ENCODE assay signal across 8 cellular contexts in the genomic region with DNA sequence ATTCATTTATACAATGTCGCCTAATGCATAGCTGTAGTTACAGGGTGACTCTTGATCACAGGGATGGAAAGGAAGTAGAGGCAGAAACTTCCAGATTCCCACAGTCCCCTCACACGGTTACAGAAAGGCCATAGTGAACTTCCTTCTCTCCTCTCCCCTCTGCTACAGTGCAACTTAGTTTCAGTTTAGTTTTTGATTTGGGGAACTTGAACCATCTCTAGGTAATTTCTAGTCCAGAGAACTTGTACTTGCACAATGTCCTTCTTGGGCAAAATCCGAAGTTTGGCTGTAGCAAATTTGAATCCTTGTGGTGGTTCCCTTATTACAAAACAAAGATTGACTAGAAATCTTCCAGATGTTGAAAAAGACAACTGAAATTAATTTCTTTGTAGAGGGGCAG. TPM values are rescaled to one million over a fixed set of nuclear protein-coding genes. Genes with fewer than 3 reads are reported as not detected.
DNase-seq lines count a peak whose midpoint lies in the region; ATAC-seq and TF ChIP-seq lines count a peak whose summit lies in the region.

No MANE protein-coding gene starts in this region.

- no peak for TF ChIP-seq POLR2A in vagina (IDR thresholded peaks at IDR 0.05)

- peaks cover 13% of the 10 kb centered on the region for H3K36me3 Mint-ChIP-seq in activated CD8-positive, alpha-beta T cell treated with anti-CD3 and anti-CD28 coated beads, Interleukin-2, amount 10 ng/mL, durations not matched to agents 7 days and 5 days (ENCODE audit: low read depth)
- peaks cover 5% of the 10 kb centered on the region for H3K36me3 Mint-ChIP-seq in memory B cell

- H3K27ac ChIP-seq in heart right ventricle = peak overlapping the region in 7 of 10 donors; percentile 89 to 98 (median 94)
- peak overlapping the region; percentile 94 for H3K27ac ChIP-seq in vagina

- H3K9me3 Mint-ChIP-seq in activated CD8-positive, alpha-beta T cell treated with anti-CD3 and anti-CD28 coated beads, Interleukin-2, amount 10 ng/mL, durations not matched to agents 7 days and 5 days (ENCODE audit: insufficient read depth) = no peaks in the 10 kb centered on the region
- H3K9me3 Mint-ChIP-seq in memory B cell = no peaks in the 10 kb centered on the region

- H3K27me3 Mint-ChIP-seq in activated CD8-positive, alpha-beta T cell treated with anti-CD3 and anti-CD28 coated beads, Interleukin-2, amount 10 ng/mL, durations not matched to agents 7 days and 5 days (ENCODE audit: low read depth) = no peaks in the 10 kb centered on the region
- H3K27me3 Mint-ChIP-seq in memory B cell = peaks cover 5% of the 10 kb centered on the region

- TF ChIP-seq CTCF in heart right ventricle (IDR thresholded peaks at IDR 0.05) = no peak
- TF ChIP-seq CTCF in vagina (IDR thresholded peaks at IDR 0.05) = no peak

- H3K4me3 Mint-ChIP-seq in activated CD8-positive, alpha-beta T cell treated with anti-CD3 and anti-CD28 coated beads, Interleukin-2, amount 10 ng/mL, durations not matched to agents 7 days and 5 days = peak overlapping the region; percentile 93
- peak overlapping the region; percentile 95 for H3K4me3 Mint-ChIP-seq in memory B cell

- WGBS in heart right ventricle, 2 donors = 85 to 89% methylated on average over 3 of the region's 3 CpGs

- peaks cover 33% of the 10 kb centered on the region for H3K4me1 Mint-ChIP-seq in activated CD8-positive, alpha-beta T cell treated with anti-CD3 and anti-CD28 coated beads, Interleukin-2, amount 10 ng/mL, durations not matched to agents 7 days and 5 days (ENCODE audit: low read depth)
- H3K4me1 Mint-ChIP-seq in memory B cell = peaks cover 30% of the 10 kb centered on the region

- peaks cover 0 to 25% (median 20%) of the 10 kb centered on the region in 9 donors for H3K4me1 ChIP-seq in heart right ventricle
- peaks cover 26% of the 10 kb centered on the region for H3K4me1 ChIP-seq in vagina

- H3K9me3 ChIP-seq in heart right ventricle (no peaks in the 10 kb centered on the region), vagina (no peaks in the 10 kb centered on the region)

- intact Hi-C loops in heart right ventricle (cut with DNase I) = loop anchor here in 7 of 10 donors (5.0 to 10.0 kb wide), 7 partner anchors 96 to 346 kb away; a partner anchor contains a TSS
- intact Hi-C loops in left ventricle myocardium superior (cut with micrococcal nuclease) = no loop called here
- intact Hi-C loops in vagina (cut with DNase I) = no loop called here

- H3K4me3 ChIP-seq in heart right ventricle (peak overlapping the region in 4 of 10 donors; percentile 91 to 100 (median 94)), vagina (peak overlapping the region in 1 of 2 donors; percentile 92)

- peaks cover 0 to 17% (median 0%) of the 10 kb centered on the region in 9 donors for H3K36me3 ChIP-seq in heart right ventricle
- H3K36me3 ChIP-seq in vagina = peaks cover 0 to 8% of the 10 kb centered on the region in 2 donors

- POLR2A ChIA-PET in activated CD8-positive, alpha-beta T cell treated with anti-CD3 and anti-CD28 coated beads, Interleukin-2, amount 10 ng/mL, durations not matched to agents 7 days and 5 days (lab: Charles Lee) = interaction anchor here (2.0 kb wide), 1 partner anchor 11 kb away, joined by 5 read pairs; no protein-coding TSS in a partner anchor

- H3K27me3 ChIP-seq in heart right ventricle (no peaks in the 10 kb centered on the region), vagina (no peaks in the 10 kb centered on the region)

- CTCF ChIA-PET in activated CD8-positive, alpha-beta T cell treated with anti-CD3 and anti-CD28 coated beads, Interleukin-2, amount 10 ng/mL, durations not matched to agents 7 days and 5 days (lab: Charles Lee) = interaction anchor here (1.0 kb wide), 1 partner anchor 17 kb away, joined by 3 read pairs; no protein-coding TSS in a partner anchor

- H3K27ac Mint-ChIP-seq in activated CD8-positive, alpha-beta T cell treated with anti-CD3 and anti-CD28 coated beads, Interleukin-2, amount 10 ng/mL, durations not matched to agents 7 days and 5 days = peak overlapping the region; percentile 95
- peak overlapping the region; percentile 95 for H3K27ac Mint-ChIP-seq in memory B cell

- DNase-seq in heart right ventricle (no peak), left ventricle myocardium superior (no peak), memory B cell (ENCODE audit: low spot score in 2 of 2) (peak in 1 of 2 donors; percentile 9), vagina (ENCODE audit: extremely low spot score in 2 of 2) (no peak), cerebellum (ENCODE audit: low spot score) (no peak), NCI-H526 treated with DMSO at 0.1 percent for 48 hours (lab: John Stamatoyannopoulos, UW) (no peak)
- no peak for DNase-seq in activated CD8-positive, alpha-beta T cell treated with anti-CD3 and anti-CD28 coated beads, Interleukin-2, amount 10 ng/mL, durations not matched to agents 7 days and 5 days

- ATAC-seq in heart right ventricle (no peak), left ventricle myocardium superior (no peak), memory B cell (ENCODE audit: low read depth) (peak; percentile 39), GM18858 (IDR thresholded peaks at IDR 0.05; ENCODE audit: unreplicated experiment) (no peak)
- ATAC-seq in activated CD8-positive, alpha-beta T cell treated with anti-CD3 and anti-CD28 coated beads, Interleukin-2, amount 10 ng/mL, durations not matched to agents 7 days and 5 days = no peak

RNA-seq across cellular contexts. Expression of a gene that starts 1.2 kb away (rescaled TPM):
- 10 to 100 TPM; 33.2 to 49.8 (median 41.2) TPM for total RNA-seq in heart right ventricle
- polyA plus RNA-seq in heart right ventricle = 10 to 100 TPM; 10.6 to 16.6 TPM
- 30.7 TPM for total RNA-seq in left ventricle myocardium superior
- total RNA-seq in activated CD8-positive, alpha-beta T cell treated with anti-CD3 and anti-CD28 coated beads, Interleukin-2, amount 10 ng/mL, durations not matched to agents 7 days and 5 days = 10 to 100 TPM; 34.0 to 35.4 TPM
- 94.0 TPM for total RNA-seq in vagina
- 244 TPM for total RNA-seq in cerebellum

Comparison
In these comparisons a context has a peak if more than half of its experiments do, and no peak if none do; other contexts are left out.
1. intact Hi-C loops: an anchor here in heart right ventricle (5.0 to 10.0 kb wide); none called in left ventricle myocardium superior and vagina.